Comparison of ENCODE assay signal across 22 cellular contexts in genomic region chr11:27551127-27551526, GRCh38. TPM values are rescaled to one million over a fixed set of nuclear protein-coding genes. Genes with fewer than 3 reads are reported as not detected.
DNase-seq lines count a peak whose midpoint lies in the region; ATAC-seq lines count a peak whose summit lies in the region.
"Had no signal": no experiment of that assay in that cellular context is flagged by ENCODE, and none has a peak within 500 bp of the region (broad histone marks: within the 10 kb centered on the region; RNA-seq: fewer than 3 reads in every experiment).

No MANE protein-coding gene starts in this region.

- intact Hi-C loops in right cardiac atrium (cut with DNase I), result no loop called here

- no peaks in the 10 kb centered on the region for H3K9me3 ChIP-seq in right cardiac atrium (ENCODE audit: control insufficient read depth, low read length)

- no peaks in the 10 kb centered on the region for H3K4me1 ChIP-seq in right cardiac atrium (ENCODE audit: control insufficient read depth, insufficient read depth, low read length)

- ATAC-seq in GM18867 (IDR thresholded peaks at IDR 0.05; ENCODE audit: unreplicated experiment) (peak; percentile 45), GM21423 (IDR thresholded peaks at IDR 0.05; ENCODE audit: unreplicated experiment) (peak; percentile 59), HG02870 (IDR thresholded peaks at IDR 0.05; ENCODE audit: unreplicated experiment) (peak; percentile 67), right cardiac atrium (no peak), HG02840 (IDR thresholded peaks at IDR 0.05; ENCODE audit: low FRiP score, unreplicated experiment) (no peak), HG03159 (IDR thresholded peaks at IDR 0.05; ENCODE audit: unreplicated experiment) (no peak)
- ATAC-seq: HepG2, K562, Panc1, SK-N-SH treated with all-trans-retinoic acid at 6 μM for 48 hours had no signal

- DNase-seq in NCI-H69 (lab: John Stamatoyannopoulos, UW) (no peak), right cardiac atrium (no peak)
- DNase-seq: CD4-positive, CD25-positive, alpha-beta regulatory T cell; COR-L47; DMS79; GOT3; HCEC 1CT; MM.1S; NCI-H1092; NCI-H1436; NCI-H187 treated with DMSO at 0.1 percent for 48 hours; NK-92 treated with Interleukin-12 subunit alpha and Interleukin-12 subunit beta, amount 100 ng/mL, for 24 hours had no signal

- H3K4me3 ChIP-seq in right cardiac atrium (ENCODE audit: low read length), result no peak overlapping the region
- H3K4me3 ChIP-seq: K562 had no signal

- H3K27ac ChIP-seq in right cardiac atrium (ENCODE audit: low read length), result no peak overlapping the region
- H3K27ac ChIP-seq: HL-60 had no signal

- no peaks in the 10 kb centered on the region for H3K27me3 ChIP-seq in right cardiac atrium (ENCODE audit: control insufficient read depth, insufficient read depth)

RNA-seq across cellular contexts. Expression of gene LIN7C, which starts 44.6 kb away (rescaled TPM):
- 10 to 100 TPM; 18.0 to 25.2 (median 19.8) TPM for total RNA-seq in right cardiac atrium
- 7.6 TPM for polyA plus RNA-seq in right cardiac atrium

Comparison
In these comparisons a context has a peak if more than half of its experiments do, and no peak if none do; other contexts are left out.
1. ATAC-seq: peak in GM18867 (single experiment), GM21423 (single experiment) and HG02870 (single experiment); none in right cardiac atrium (0 of 2), HG02840 (single experiment) and HG03159 (single experiment).